ENCODE assay signal across 17 cellular contexts in genomic region chr9:109447329-109448076, GRCh38. TPM values are rescaled to one million over a fixed set of nuclear protein-coding genes. Genes with fewer than 3 reads are reported as not detected.
DNase-seq lines count a peak whose midpoint lies in the region; ATAC-seq, FAIRE-seq and TF ChIP-seq lines count a peak whose summit lies in the region.
"Had no signal": no experiment of that assay in that cellular context is flagged by ENCODE, and none has a peak within 500 bp of the region (broad histone marks: within the 10 kb centered on the region; RNA-seq: fewer than 3 reads in every experiment).

No MANE protein-coding gene starts in this region.

- H3K4me1 Mint-ChIP-seq in activated naive CD4-positive, alpha-beta T cell treated with anti-CD3 and anti-CD28 coated beads for 36 hours (ENCODE audit: low read depth): peaks cover 15% of the 10 kb centered on the region
- peaks cover 19% of the 10 kb centered on the region for H3K4me1 Mint-ChIP-seq in T-helper 2 cell treated with Interferon-gamma antibody and Interleukin-4, amounts not matched to agents 5 μg/mL and 100 μg/mL, for 36 hours (ENCODE audit: low read depth)
- peaks cover 21% of the 10 kb centered on the region for H3K4me1 Mint-ChIP-seq in stimulated activated naive CD8-positive, alpha-beta T cell treated with anti-CD3 and anti-CD28 coated beads, Interleukin-15, amount 100 ng/mL, for 72 hours

- peaks cover 18% of the 10 kb centered on the region for H3K36me3 ChIP-seq in mammary epithelial cell (ENCODE audit: insufficient read depth, low read length)
- peaks cover 0 to 16% of the 10 kb centered on the region in 2 donors for H3K36me3 ChIP-seq in psoas muscle (ENCODE audit: insufficient read depth in 1 of 2, low read depth in 1 of 2)
- H3K36me3 ChIP-seq: cardiac muscle cell, uterus had no signal

- H3K9ac ChIP-seq in mammary epithelial cell (ENCODE audit: insufficient read depth, low read length): no peak overlapping the region
- H3K9ac ChIP-seq: parathyroid adenoma had no signal

- peaks cover 49% of the 10 kb centered on the region for H3K4me1 ChIP-seq in mammary epithelial cell (ENCODE audit: insufficient read depth, low read length)
- H3K4me1 ChIP-seq in psoas muscle: peaks cover 21% of the 10 kb centered on the region
- H3K4me1 ChIP-seq: parathyroid adenoma, uterus had no signal

- H3K9me3 ChIP-seq in mammary epithelial cell (replicated peaks; ENCODE audit: insufficient read depth, low read length) (no peaks in the 10 kb centered on the region), psoas muscle (no peaks in the 10 kb centered on the region)
- H3K9me3 ChIP-seq: mucosa of descending colon, uterus had no signal

- H3K4me2 ChIP-seq in mammary epithelial cell (ENCODE audit: insufficient read depth, low read depth, low read length): no peak overlapping the region

- ATAC-seq in stimulated activated naive CD8-positive, alpha-beta T cell treated with anti-CD3 and anti-CD28 coated beads, Interleukin-15, amount 100 ng/mL, for 72 hours: peak; percentile 80
- no peak for ATAC-seq in psoas muscle
- ATAC-seq: effector memory CD8-positive, alpha-beta T cell; mucosa of descending colon had no signal

- 29% methylated on average over 6 of the region's 6 CpGs for WGBS in mammary epithelial cell (ENCODE audit: low coverage, missing lambda C conversion rate)
- 90 to 94% (median 93%) methylated on average over 6 of the region's 6 CpGs for WGBS in psoas muscle, 3 donors

- H3K27me3 ChIP-seq in mammary epithelial cell (ENCODE audit: insufficient read depth, low read length) (no peaks in the 10 kb centered on the region), psoas muscle (ENCODE audit: insufficient read depth in 3 of 3, low read length in 2 of 3) (no peaks in the 10 kb centered on the region)
- H3K27me3 ChIP-seq: cardiac muscle cell, uterus had no signal

- no peaks in the 10 kb centered on the region for H4K20me1 ChIP-seq in mammary epithelial cell (ENCODE audit: insufficient read depth, low read length)

- H3K4me3 ChIP-seq in mammary epithelial cell (replicated peaks in 1 of 3; ENCODE audit: insufficient read depth in 1 of 3, low read depth in 2 of 3, low read length in 3 of 3): no peak overlapping the region
- no peak overlapping the region for H3K4me3 ChIP-seq in psoas muscle
- no peak overlapping the region for H3K4me3 ChIP-seq in coronary artery
- H3K4me3 ChIP-seq: cardiac muscle cell, mucosa of descending colon, uterus had no signal

- H3K9me3 Mint-ChIP-seq in activated naive CD4-positive, alpha-beta T cell treated with anti-CD3 and anti-CD28 coated beads for 36 hours: no peaks in the 10 kb centered on the region
- no peaks in the 10 kb centered on the region for H3K9me3 Mint-ChIP-seq in T-helper 2 cell treated with Interferon-gamma antibody and Interleukin-4, amounts not matched to agents 5 μg/mL and 100 μg/mL, for 36 hours
- H3K9me3 Mint-ChIP-seq in stimulated activated naive CD8-positive, alpha-beta T cell treated with anti-CD3 and anti-CD28 coated beads, Interleukin-15, amount 100 ng/mL, for 72 hours: no peaks in the 10 kb centered on the region
- H3K9me3 Mint-ChIP-seq: effector memory CD8-positive, alpha-beta T cell had no signal

- BruUV-seq in mammary epithelial cell (replicated peaks; lab: Mats Ljungman, UMichigan): no TSS peak

- in situ Hi-C loops in mammary epithelial cell (cut with MboI; ENCODE audit: low sequenced_read_pairs in 2 of 2): loop anchor here in 1 of 2 donors (10.0 kb wide), 1 partner anchor 67 kb away; no protein-coding TSS in a partner anchor

- H3K36me3 Mint-ChIP-seq in activated naive CD4-positive, alpha-beta T cell treated with anti-CD3 and anti-CD28 coated beads for 36 hours (ENCODE audit: low read depth): no peaks in the 10 kb centered on the region
- H3K36me3 Mint-ChIP-seq in T-helper 2 cell treated with Interferon-gamma antibody and Interleukin-4, amounts not matched to agents 5 μg/mL and 100 μg/mL, for 36 hours (ENCODE audit: low read depth): no peaks in the 10 kb centered on the region

- peak overlapping the region; percentile 71 for H3K27ac ChIP-seq in mammary epithelial cell (ENCODE audit: insufficient read depth, low read depth, low read length)
- no peak overlapping the region for H3K27ac ChIP-seq in psoas muscle
- H3K27ac ChIP-seq in coronary artery: no peak overlapping the region
- H3K27ac ChIP-seq: cardiac muscle cell, parathyroid adenoma, uterus had no signal

- H3K4me3 Mint-ChIP-seq in activated naive CD4-positive, alpha-beta T cell treated with anti-CD3 and anti-CD28 coated beads for 36 hours: no peak overlapping the region
- H3K4me3 Mint-ChIP-seq in T-helper 2 cell treated with Interferon-gamma antibody and Interleukin-4, amounts not matched to agents 5 μg/mL and 100 μg/mL, for 36 hours: peak overlapping the region; percentile 44
- peak overlapping the region; percentile 2 to 49 for H3K4me3 Mint-ChIP-seq in stimulated activated naive CD8-positive, alpha-beta T cell treated with anti-CD3 and anti-CD28 coated beads, Interleukin-15, amount 100 ng/mL, for 72 hours
- H3K4me3 Mint-ChIP-seq: effector memory CD8-positive, alpha-beta T cell had no signal

- no peak for FAIRE-seq in frontal cortex (lab: Jason Lieb, UNC)

- CTCF ChIA-PET in activated naive CD4-positive, alpha-beta T cell treated with anti-CD3 and anti-CD28 coated beads for 36 hours (lab: Charles Lee): interaction anchor here (1.3 to 2.2 kb wide), 2 partner anchors 13 to 22 kb away, joined by 3 to 19 read pairs; no protein-coding TSS in a partner anchor
- CTCF ChIA-PET in mammary epithelial cell (lab: Charles Lee; ENCODE audit: low non-redundant PET): interaction anchor here (0.7 kb wide), 1 partner anchor 127 kb away, joined by 3 read pairs; no protein-coding TSS in a partner anchor

- peaks cover 6% of the 10 kb centered on the region for H3K79me2 ChIP-seq in mammary epithelial cell (ENCODE audit: insufficient read depth, low read length)
- H3K79me2 ChIP-seq: parathyroid adenoma had no signal

- TF ChIP-seq CTCF in mammary epithelial cell (conservative IDR thresholded peaks at IDR 0.05 in 1 of 2, IDR thresholded peaks at IDR 0.05 in 1 of 2; ENCODE audit: extremely low read depth in 1 of 2, insufficient read depth in 1 of 2, low read depth in 1 of 2, low read length in 2 of 2): no peak
- no peak for TF ChIP-seq CTCF in psoas muscle (IDR thresholded peaks at IDR 0.05)
- TF ChIP-seq CTCF in coronary artery (IDR thresholded peaks at IDR 0.05): no peak

- dilution Hi-C loops in mammary epithelial cell (cut with HindIII; ENCODE audit: low sequenced_read_pairs): no loop called here

- intact Hi-C loops in activated naive CD4-positive, alpha-beta T cell treated with anti-CD3 and anti-CD28 coated beads for 36 hours (cut with micrococcal nuclease): loop anchor here (10.0 kb wide), 1 partner anchor 437 kb away; no protein-coding TSS in a partner anchor
- intact Hi-C loops in mammary epithelial cell (cut with micrococcal nuclease) (no loop called here), psoas muscle (cut with DNase I) (no loop called here)

- H3K27ac Mint-ChIP-seq in activated naive CD4-positive, alpha-beta T cell treated with anti-CD3 and anti-CD28 coated beads for 36 hours: no peak overlapping the region
- H3K27ac Mint-ChIP-seq in T-helper 2 cell treated with Interferon-gamma antibody and Interleukin-4, amounts not matched to agents 5 μg/mL and 100 μg/mL, for 36 hours: peak overlapping the region; percentile 45
- H3K27ac Mint-ChIP-seq in stimulated activated naive CD8-positive, alpha-beta T cell treated with anti-CD3 and anti-CD28 coated beads, Interleukin-15, amount 100 ng/mL, for 72 hours: peak overlapping the region in 1 of 2 donors; percentile 17
- H3K27ac Mint-ChIP-seq: effector memory CD8-positive, alpha-beta T cell had no signal

- DNase-seq in activated naive CD4-positive, alpha-beta T cell treated with anti-CD3 and anti-CD28 coated beads for 36 hours: peak; percentile 16
- DNase-seq in activated naive CD4-positive, alpha-beta T cell treated with Interleukin-2 at 50 U/mL for 16 hours: no peak
- DNase-seq in T-helper 2 cell treated with Interferon-gamma antibody and Interleukin-4, amounts not matched to agents 5 μg/mL and 100 μg/mL, for 36 hours (ENCODE audit: low spot score): peak; percentile 69
- DNase-seq in mammary epithelial cell (peak; percentile 39), psoas muscle (no peak), frontal cortex (ENCODE audit: low spot score in 2 of 2) (no peak), coronary artery (ENCODE audit: low spot score) (no peak)
- peak; percentile 14 to 16 for DNase-seq in stimulated activated naive CD8-positive, alpha-beta T cell treated with anti-CD3 and anti-CD28 coated beads, Interleukin-15, amount 100 ng/mL, for 72 hours
- DNase-seq: DMS153; effector memory CD8-positive, alpha-beta T cell; Karpas-422; mucosa of descending colon; NCI-H2029 treated with DMSO at 0.1 percent for 48 hours; SHP77 treated with DMSO at 0.1 percent for 48 hours; uterus had no signal

- peaks cover 5% of the 10 kb centered on the region for H3K27me3 Mint-ChIP-seq in activated naive CD4-positive, alpha-beta T cell treated with anti-CD3 and anti-CD28 coated beads for 36 hours (ENCODE audit: low read depth)
- no peaks in the 10 kb centered on the region for H3K27me3 Mint-ChIP-seq in T-helper 2 cell treated with Interferon-gamma antibody and Interleukin-4, amounts not matched to agents 5 μg/mL and 100 μg/mL, for 36 hours (ENCODE audit: low read depth)
- peaks cover 23% of the 10 kb centered on the region for H3K27me3 Mint-ChIP-seq in stimulated activated naive CD8-positive, alpha-beta T cell treated with anti-CD3 and anti-CD28 coated beads, Interleukin-15, amount 100 ng/mL, for 72 hours

- H2AFZ ChIP-seq in mammary epithelial cell (ENCODE audit: low read depth, low read length): no peak overlapping the region
- H2AFZ ChIP-seq: parathyroid adenoma had no signal

RNA-seq across cellular contexts. Expression of gene PTPN3, which starts 50.6 kb away (rescaled TPM):
- total RNA-seq in activated naive CD4-positive, alpha-beta T cell treated with anti-CD3 and anti-CD28 coated beads for 36 hours: under 1 TPM; 0.02 to 0.27 TPM
- total RNA-seq in mammary epithelial cell (10 to 100 TPM; 23.0 to 41.8 TPM), psoas muscle (10 to 100 TPM in 3 of 4 donors, 1 to 10 TPM in 1; 8.8 to 80.2 (median 43.4) TPM), frontal cortex (3.3 TPM)
- polyA plus RNA-seq in mammary epithelial cell (18.2 TPM), psoas muscle (100 to 1,000 TPM in 1 of 3 donors, 10 to 100 TPM in 2; 14.2 to 130 (median 72.4) TPM)
- 31.8 TPM for polyA minus RNA-seq in mammary epithelial cell

Comparison
In these comparisons a context has a peak if more than half of its experiments do, and no peak if none do; other contexts are left out.
1. DNase-seq: peak in activated naive CD4-positive, alpha-beta T cell treated with anti-CD3 and anti-CD28 coated beads for 36 hours (single experiment), T-helper 2 cell treated with Interferon-gamma antibody and Interleukin-4, amounts not matched to agents 5 μg/mL and 100 μg/mL, for 36 hours (single experiment), mammary epithelial cell (single experiment) and stimulated activated naive CD8-positive, alpha-beta T cell treated with anti-CD3 and anti-CD28 coated beads, Interleukin-15, amount 100 ng/mL, for 72 hours (2 of 2); none in activated naive CD4-positive, alpha-beta T cell treated with Interleukin-2 at 50 U/mL for 16 hours (single experiment), psoas muscle (0 of 2), frontal cortex (0 of 2) and coronary artery (single experiment).